Comparison of ENCODE assay signal across 8 cellular contexts in genomic region chr7:92633211-92633906, GRCh38. TPM values are rescaled to one million over a fixed set of nuclear protein-coding genes. Genes with fewer than 3 reads are reported as not detected.
A peak's percentile ranks its signal among the peaks of the same experiment; 100 is the strongest.
DNase-seq lines count a peak whose midpoint lies in the region; ATAC-seq, FAIRE-seq and TF ChIP-seq lines count a peak whose summit lies in the region.

No MANE protein-coding gene starts in this region.

- DNase-seq in AG09309 (ENCODE audit: low read depth) (peak; percentile 76), RCC 7860 (ENCODE audit: low spot score) (peak; percentile 97), mammary epithelial cell (peak; percentile 94), kidney (no peak), stromal cell of bone marrow (ENCODE audit: low read depth) (peak; percentile 82)

- FAIRE-seq in RCC 7860 (lab: Jason Lieb, UNC) (no peak), kidney (lab: Jason Lieb, UNC) (peak; percentile 76)

- H3K4me1 ChIP-seq in mammary epithelial cell (ENCODE audit: insufficient read depth, low read length) (peaks cover 49% of the 10 kb centered on the region), kidney (ENCODE audit: control insufficient read depth in 1 of 2, insufficient read depth in 1 of 2, low read depth in 1 of 2, low read length in 2 of 2) (peaks cover 8 to 16% of the 10 kb centered on the region in 2 donors)

- peaks cover 4% of the 10 kb centered on the region for H3K9me3 ChIP-seq in mammary epithelial cell (replicated peaks; ENCODE audit: insufficient read depth, low read length)
- no peaks in the 10 kb centered on the region for H3K9me3 ChIP-seq in kidney (ENCODE audit: control insufficient read depth in 1 of 2, low read length in 2 of 2)

- H4K20me1 ChIP-seq in mammary epithelial cell (ENCODE audit: insufficient read depth, low read length) = no peaks in the 10 kb centered on the region

- WGBS in mammary epithelial cell (ENCODE audit: low coverage, missing lambda C conversion rate) = 0% methylated on average over 2 of the region's 2 CpGs

- H3K27me3 ChIP-seq in mammary epithelial cell (ENCODE audit: insufficient read depth, low read length) = no peaks in the 10 kb centered on the region

- intact Hi-C loops in mammary epithelial cell (cut with micrococcal nuclease) (no loop called here), kidney (cut with DNase I) (no loop called here)

- ATAC-seq in GM18517 (IDR thresholded peaks at IDR 0.05; ENCODE audit: unreplicated experiment) = peak; percentile 18
- no peak for ATAC-seq in GM19351 (IDR thresholded peaks at IDR 0.05; ENCODE audit: unreplicated experiment)
- ATAC-seq in GM21360 (IDR thresholded peaks at IDR 0.05; ENCODE audit: unreplicated experiment) = no peak

- TF ChIP-seq CTCF in AG09309 (IDR thresholded peaks at IDR 0.05; ENCODE audit: control insufficient read depth, insufficient read depth, low read depth, low read length, missing control alignments) (no peak), mammary epithelial cell (conservative IDR thresholded peaks at IDR 0.05 in 1 of 2, IDR thresholded peaks at IDR 0.05 in 1 of 2; ENCODE audit: extremely low read depth in 1 of 2, insufficient read depth in 1 of 2, low read depth in 1 of 2, low read length in 2 of 2) (no peak), kidney (IDR thresholded peaks at IDR 0.05; ENCODE audit: borderline replicate concordance, extremely low read depth, insufficient read depth) (no peak)

- peaks cover 74% of the 10 kb centered on the region for H3K79me2 ChIP-seq in mammary epithelial cell (ENCODE audit: insufficient read depth, low read length)

- H2AFZ ChIP-seq in mammary epithelial cell (ENCODE audit: low read depth, low read length) = no peak overlapping the region

- H3K4me3 ChIP-seq in AG09309 (ENCODE audit: control insufficient read depth, low read depth, low read length) (no peak overlapping the region), mammary epithelial cell (replicated peaks in 1 of 3; ENCODE audit: insufficient read depth in 1 of 3, low read depth in 2 of 3, low read length in 3 of 3) (peak overlapping the region in 2 of 3 experiments; percentile 19 to 39), kidney (ENCODE audit: low read length in 2 of 2) (no peak overlapping the region)

- H3K9ac ChIP-seq in mammary epithelial cell (ENCODE audit: insufficient read depth, low read length) (no peak overlapping the region), kidney (ENCODE audit: low read length in 2 of 2) (no peak overlapping the region)

- H3K27ac ChIP-seq in mammary epithelial cell (ENCODE audit: insufficient read depth, low read depth, low read length) (peak overlapping the region; percentile 84), kidney (ENCODE audit: low read depth in 2 of 2, low read length in 2 of 2) (peak overlapping the region in 1 of 2 donors; percentile 16)

- dilution Hi-C loops in mammary epithelial cell (cut with HindIII; ENCODE audit: low sequenced_read_pairs) = no loop called here

- CTCF ChIA-PET in mammary epithelial cell (lab: Charles Lee; ENCODE audit: low non-redundant PET) = no interaction called here

- no TSS peak for BruUV-seq in mammary epithelial cell (replicated peaks; lab: Mats Ljungman, UMichigan)

- H3K4me2 ChIP-seq in mammary epithelial cell (ENCODE audit: insufficient read depth, low read depth, low read length) = peak overlapping the region; percentile 91

- in situ Hi-C loops in mammary epithelial cell (cut with MboI; ENCODE audit: low sequenced_read_pairs in 2 of 2) = no loop called here

- H3K36me3 ChIP-seq in mammary epithelial cell (ENCODE audit: insufficient read depth, low read length) = peaks cover 2% of the 10 kb centered on the region
- H3K36me3 ChIP-seq in kidney (ENCODE audit: control insufficient read depth in 1 of 2, insufficient read depth in 2 of 2, low read length in 2 of 2) = no peaks in the 10 kb centered on the region

RNA-seq across cellular contexts. Expression of gene FAM133B, which starts 43.2 kb away (rescaled TPM):
- total RNA-seq in mammary epithelial cell (10 to 100 TPM; 16.5 to 29.9 TPM), kidney (23.5 TPM)
- polyA plus RNA-seq in mammary epithelial cell (9.2 TPM), kidney (ENCODE audit: insufficient read depth, low read depth, low replicate concordance) (13.3 TPM)
- 3.3 TPM for polyA minus RNA-seq in mammary epithelial cell

Comparison
In these comparisons a context has a peak if more than half of its experiments do, and no peak if none do; other contexts are left out.
1. H3K4me3 ChIP-seq: peak in mammary epithelial cell (2 of 3); none in AG09309 (single experiment) and kidney (0 of 2).